Comparison of ENCODE assay signal across 1 cellular context in genomic region chr2:67214585-67215184, GRCh38.
TF ChIP-seq lines count a peak whose summit lies in the region.

No MANE protein-coding gene starts in this region.

TF ChIP-seq in H1, 55 proteins besides CTCF, POLR2A, EP300 and RAD21:
- no peak for TF ChIP-seq SIX5 (IDR thresholded peaks at IDR 0.05; ENCODE audit: low read depth, low read length)
- TF ChIP-seq SIN3A (conservative IDR thresholded peaks at IDR 0.05 in 1 of 2, IDR thresholded peaks at IDR 0.05 in 1 of 2; ENCODE audit: low read depth in 1 of 2, low read length in 2 of 2): no peak
- no peak for TF ChIP-seq EZH2 (IDR thresholded peaks at IDR 0.05; ENCODE audit: low read depth, low read length, severe bottlenecking)
- TF ChIP-seq BCL11A (IDR thresholded peaks at IDR 0.05; ENCODE audit: low read depth in 2 of 2, low read length in 2 of 2): no peak
- no peak for TF ChIP-seq NANOG (IDR thresholded peaks at IDR 0.05; ENCODE audit: insufficient read depth, low read depth, low read length, poor library complexity, severe bottlenecking)
